ENCODE assay signal across 15 cellular contexts in genomic region chr1:184340984-184341383, GRCh38. TPM values are rescaled to one million over a fixed set of nuclear protein-coding genes. Genes with fewer than 3 reads are reported as not detected.
DNase-seq lines count a peak whose midpoint lies in the region; ATAC-seq and TF ChIP-seq lines count a peak whose summit lies in the region.
"Had no signal": no experiment of that assay in that cellular context is flagged by ENCODE, and none has a peak within 500 bp of the region (broad histone marks: within the 10 kb centered on the region; RNA-seq: fewer than 3 reads in every experiment).

No MANE protein-coding gene starts in this region.

- H3K36me3 ChIP-seq in GM23338 (ENCODE audit: insufficient read depth) (no peaks in the 10 kb centered on the region), WERI-Rb-1 (no peaks in the 10 kb centered on the region), esophagus squamous epithelium (no peaks in the 10 kb centered on the region), Peyer's patch (no peaks in the 10 kb centered on the region)
- H3K36me3 ChIP-seq: BLaER1 treated with 17β-estradiol and CSF1 and Interleukin-3, amounts not matched to agents 10 nM and 100 nM; pancreas; SJSA1 had no signal

- H3K79me2 ChIP-seq in GM23338 (replicated peaks; ENCODE audit: insufficient read depth): no peaks in the 10 kb centered on the region

- no peak overlapping the region for H3K27ac ChIP-seq in AG04450 (ENCODE audit: low read depth, low read length)
- no peak overlapping the region for H3K27ac ChIP-seq in GM23338 (ENCODE audit: low read depth)
- no peak overlapping the region for H3K27ac ChIP-seq in WERI-Rb-1
- H3K27ac ChIP-seq in coronary artery: no peak overlapping the region
- H3K27ac ChIP-seq in esophagus squamous epithelium: no peak overlapping the region
- H3K27ac ChIP-seq in Peyer's patch: no peak overlapping the region
- H3K27ac ChIP-seq: BLaER1 treated with 17β-estradiol and CSF1 and Interleukin-3, amounts not matched to agents 10 nM and 100 nM; pancreas; SJSA1 had no signal

- H3K36me3 Mint-ChIP-seq in GM23338 (ENCODE audit: low read depth): no peaks in the 10 kb centered on the region

- no peaks in the 10 kb centered on the region for H3F3A ChIP-seq in GM23338 (replicated peaks; ENCODE audit: low read depth)

- peaks cover 3% of the 10 kb centered on the region; the same call in 1 of the 3 replicates for H3K9me3 Mint-ChIP-seq in GM23338

- TF ChIP-seq CTCF in AG04450 (IDR thresholded peaks at IDR 0.05; ENCODE audit: low read depth, low read length) (peak; percentile 41), GM23338 (conservative IDR thresholded peaks at IDR 0.05; ENCODE audit: low read depth in 2 of 2) (peak; percentile 53 to 55), WERI-Rb-1 (IDR thresholded peaks at IDR 0.05; ENCODE audit: low read depth, low read length) (peak; percentile 15; the same call in 1 of the 2 replicates), foreskin fibroblast (IDR thresholded peaks at IDR 0.05; ENCODE audit: low read depth, low read length) (peak; percentile 10), coronary artery (IDR thresholded peaks at IDR 0.05) (no peak), esophagus squamous epithelium (IDR thresholded peaks at IDR 0.05) (peak in 1 of 6 experiments; percentile 17), Peyer's patch (IDR thresholded peaks at IDR 0.05) (peak in 2 of 6 experiments; percentile 16 to 24)

- H3K4me1 Mint-ChIP-seq in GM23338: no peaks in the 10 kb centered on the region

- H3K27me3 ChIP-seq in AG04450 (ENCODE audit: control insufficient read depth, insufficient read depth, low read length): no peaks in the 10 kb centered on the region
- H3K27me3 ChIP-seq in GM23338 (ENCODE audit: insufficient read depth): no peaks in the 10 kb centered on the region
- H3K27me3 ChIP-seq in WERI-Rb-1 (ENCODE audit: insufficient read depth, low read depth, severe bottlenecking): no peaks in the 10 kb centered on the region
- no peaks in the 10 kb centered on the region for H3K27me3 ChIP-seq in esophagus squamous epithelium
- no peaks in the 10 kb centered on the region for H3K27me3 ChIP-seq in Peyer's patch
- H3K27me3 ChIP-seq: BLaER1 treated with 17β-estradiol and CSF1 and Interleukin-3, amounts not matched to agents 10 nM and 100 nM; pancreas; SJSA1 had no signal

- DNase-seq in AG04450 (ENCODE audit: low read depth, low spot score) (no peak), GM23338 (ENCODE audit: low spot score) (peak; percentile 29), WERI-Rb-1 (no peak), foreskin fibroblast (peak in 1 of 2 donors; percentile 21), coronary artery (ENCODE audit: low spot score) (no peak), esophagus squamous epithelium (lab: John Stamatoyannopoulos, UW) (no peak), Peyer's patch (no peak)
- DNase-seq: activated effector memory CD4-positive, alpha-beta T cell treated with anti-CD3 and anti-CD28 coated beads, Interleukin-2, amount 50 U/mL, for 16 hours; effector CD4-positive, alpha-beta T cell; mucosa of descending colon; MV-4-11; pancreas had no signal

- no peak overlapping the region for H3K27ac Mint-ChIP-seq in GM23338

- H3K9me3 ChIP-seq in AG04450 (ENCODE audit: control insufficient read depth, insufficient read depth, low read length) (no peaks in the 10 kb centered on the region), WERI-Rb-1 (ENCODE audit: severe bottlenecking) (no peaks in the 10 kb centered on the region), esophagus squamous epithelium (no peaks in the 10 kb centered on the region), Peyer's patch (no peaks in the 10 kb centered on the region)
- H3K9me3 ChIP-seq: mucosa of descending colon, pancreas, SJSA1 had no signal

- POLR2A ChIA-PET in AG04450 (lab: Yijun Ruan, JAX): interaction anchor here (0.5 kb wide), 1 partner anchor 162 kb away, joined by 4 read pairs; no protein-coding TSS in a partner anchor

- H4K20me1 ChIP-seq in GM23338 (replicated peaks; ENCODE audit: insufficient read depth): no peaks in the 10 kb centered on the region
- H4K20me1 ChIP-seq: BLaER1 treated with 17β-estradiol and CSF1 and Interleukin-3, amounts not matched to agents 10 nM and 100 nM had no signal

- H3K4me1 ChIP-seq in GM23338 (ENCODE audit: insufficient read depth) (no peaks in the 10 kb centered on the region), esophagus squamous epithelium (no peaks in the 10 kb centered on the region), Peyer's patch (no peaks in the 10 kb centered on the region)
- H3K4me1 ChIP-seq: BLaER1 treated with 17β-estradiol and CSF1 and Interleukin-3, amounts not matched to agents 10 nM and 100 nM; pancreas; SJSA1 had no signal

- no peaks in the 10 kb centered on the region for H3K27me3 Mint-ChIP-seq in GM23338 (ENCODE audit: insufficient read depth, low read depth, poor library complexity)

- no peak overlapping the region for H2AFZ ChIP-seq in GM23338

- intact Hi-C loops in esophagus squamous epithelium (cut with DNase I): no loop called here

- WGBS in esophagus squamous epithelium, 2 donors: 83% methylated on average over 1 of the region's 1 CpG; no CpG with 5 or more reads in 1 of the 2 donors

- H3K9me2 ChIP-seq in GM23338 (ENCODE audit: insufficient read depth): no peaks in the 10 kb centered on the region

- no peak overlapping the region for H3K4me3 Mint-ChIP-seq in GM23338

- H3K4me3 ChIP-seq in AG04450 (ENCODE audit: low read depth, low read length) (no peak overlapping the region), GM23338 (no peak overlapping the region), WERI-Rb-1 (ENCODE audit: low read depth, low read length) (no peak overlapping the region), foreskin fibroblast (ENCODE audit: low read depth in 1 of 2, low read length in 2 of 2) (no peak overlapping the region), coronary artery (no peak overlapping the region), esophagus squamous epithelium (no peak overlapping the region), Peyer's patch (no peak overlapping the region)
- H3K4me3 ChIP-seq: BLaER1 treated with 17β-estradiol and CSF1 and Interleukin-3, amounts not matched to agents 10 nM and 100 nM; mucosa of descending colon; pancreas; SJSA1 had no signal

- CTCF ChIA-PET in AG04450 (lab: Charles Lee): interaction anchor here (1.2 to 1.3 kb wide), 2 partner anchors 11 to 323 kb away, joined by 3 read pairs; no protein-coding TSS in a partner anchor

- TF ChIP-seq POLR2A in esophagus squamous epithelium (IDR thresholded peaks at IDR 0.05) (no peak), Peyer's patch (IDR thresholded peaks at IDR 0.05) (no peak)

- no peak overlapping the region for H3K4me2 ChIP-seq in GM23338
- H3K4me2 ChIP-seq: BLaER1 treated with 17β-estradiol and CSF1 and Interleukin-3, amounts not matched to agents 10 nM and 100 nM had no signal

- ATAC-seq in GM23338 (0 out of 3 replicates have a peak, but pooled peaks have one; percentile 34), GM19351 (IDR thresholded peaks at IDR 0.05; ENCODE audit: unreplicated experiment) (no peak)
- ATAC-seq: mucosa of descending colon, pancreas had no signal

TF ChIP-seq in GM23338, 12 proteins besides CTCF, POLR2A, EP300 and RAD21:
- TF ChIP-seq ETS1 (IDR thresholded peaks at IDR 0.05): no peak
- TF ChIP-seq ZNF331 (CRISPR knock-in tag; IDR thresholded peaks at IDR 0.05; ENCODE audit: low read depth): no peak
- no peak for TF ChIP-seq REST (IDR thresholded peaks at IDR 0.05; ENCODE audit: unreplicated experiment)

RNA-seq across cellular contexts. Expression of gene C1orf21, which starts 45.8 kb away (rescaled TPM):
- polyA plus RNA-seq in AG04450 (2011; rRNA removed) (21.0 and 29.5 TPM in 2 replicates), GM23338 (2016; fragmentation: Nextera tagmentation; extraction: Ambion mirVana) (38.1 and 40.4 TPM in 2 replicates)
- 4.1 and 7.0 TPM in 2 replicates for polyA minus RNA-seq in AG04450 (2011; rRNA and poly(A)+ RNA removed)
- 28.0 and 34.2 TPM in 2 replicates for total RNA-seq in GM23338 (2014; rRNA removed; shearing (Covaris generic))
- total RNA-seq in esophagus squamous epithelium (10 to 100 TPM; 14.6 to 55.7 (median 36.2) TPM), Peyer's patch (100 to 1,000 TPM in 1 of 4 donors, 10 to 100 TPM in 3; 36.3 to 115 (median 79.4) TPM)
